24 cellular contexts compared by ENCODE assay signal in the genomic region with DNA sequence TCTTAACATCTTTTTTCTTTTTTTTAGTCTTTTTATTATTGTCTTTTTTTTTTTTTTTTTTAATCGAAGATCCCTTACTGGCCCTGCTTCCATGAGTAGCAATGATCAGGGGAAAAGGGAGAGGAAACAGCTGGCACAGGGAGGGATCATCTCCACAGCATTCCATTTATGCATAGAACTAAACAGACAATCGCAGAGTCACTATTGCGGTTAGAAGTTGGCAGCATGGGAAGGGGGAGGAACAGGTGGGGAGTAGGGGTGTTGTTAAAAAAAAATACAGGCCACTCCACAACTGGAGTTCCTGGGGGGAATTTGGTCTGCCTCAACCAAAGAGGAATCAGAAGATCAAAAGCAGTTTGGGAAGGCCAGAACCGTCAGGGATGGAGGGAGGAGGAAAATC. TPM values are rescaled to one million over a fixed set of nuclear protein-coding genes. Genes with fewer than 3 reads are reported as not detected.
DNase-seq lines count a peak whose midpoint lies in the region; ATAC-seq and TF ChIP-seq lines count a peak whose summit lies in the region.
"Had no signal": no experiment of that assay in that cellular context is flagged by ENCODE, and none has a peak within 500 bp of the region (broad histone marks: within the 10 kb centered on the region; RNA-seq: fewer than 3 reads in every experiment).

No MANE protein-coding gene starts in this region.

- H4K20me1 ChIP-seq in OCI-LY1 (ENCODE audit: insufficient read depth, low read length) = no peaks in the 10 kb centered on the region
- H4K20me1 ChIP-seq: BLaER1 had no signal

- H2BK5ac ChIP-seq in mesenchymal stem cell (ENCODE audit: low read depth, low read length, poor library complexity, severe bottlenecking) = no peak overlapping the region

- H3K4me1 ChIP-seq in A673 (ENCODE audit: insufficient read depth, low read length, poor library complexity, severe bottlenecking) = no peaks in the 10 kb centered on the region
- peaks cover 19% of the 10 kb centered on the region for H3K4me1 ChIP-seq in OCI-LY1 (ENCODE audit: insufficient read depth, low read length, severe bottlenecking)
- H3K4me1 ChIP-seq in body of pancreas = no peaks in the 10 kb centered on the region
- no peaks in the 10 kb centered on the region for H3K4me1 ChIP-seq in mesenchymal stem cell (ENCODE audit: control insufficient read depth, insufficient read depth, low read depth, low read length)

- TF ChIP-seq POLR2A in body of pancreas (IDR thresholded peaks at IDR 0.05) = no peak

- no peaks in the 10 kb centered on the region for H3F3A ChIP-seq in OCI-LY1 (ENCODE audit: insufficient read depth, low read length)

- H3K79me1 ChIP-seq in mesenchymal stem cell (replicated peaks; ENCODE audit: low read length, poor library complexity, severe bottlenecking) = no peaks in the 10 kb centered on the region

- H3K9me2 ChIP-seq in OCI-LY1 (ENCODE audit: low read depth, low read length) = no peaks in the 10 kb centered on the region

- H3K79me2 ChIP-seq in OCI-LY1 (ENCODE audit: insufficient read depth, low read length) = no peaks in the 10 kb centered on the region

- H3K27me3 ChIP-seq in A673 (replicated peaks; ENCODE audit: insufficient read depth, low read depth, low read length, poor library complexity) (no peaks in the 10 kb centered on the region), OCI-LY1 (ENCODE audit: insufficient read depth, low read length) (no peaks in the 10 kb centered on the region), body of pancreas (no peaks in the 10 kb centered on the region), mesenchymal stem cell (ENCODE audit: control insufficient read depth in 1 of 2, insufficient read depth in 1 of 2, low read length in 2 of 2) (no peaks in the 10 kb centered on the region)
- H3K27me3 ChIP-seq: BLaER1 had no signal

- H3K23ac ChIP-seq in mesenchymal stem cell (ENCODE audit: low read length in 2 of 2) = no peak overlapping the region

- H4K91ac ChIP-seq in mesenchymal stem cell (ENCODE audit: low read length) = no peak overlapping the region

- H2AFZ ChIP-seq in OCI-LY1 (ENCODE audit: low read length) (no peak overlapping the region), mesenchymal stem cell (ENCODE audit: low read depth, low read length) (no peak overlapping the region)

- ATAC-seq in body of pancreas (no peak), GM19452 (IDR thresholded peaks at IDR 0.05; ENCODE audit: unreplicated experiment) (no peak)
- ATAC-seq: Panc1 had no signal

- no peak overlapping the region for H2AK5ac ChIP-seq in mesenchymal stem cell (ENCODE audit: low read length, severe bottlenecking)

- no peak overlapping the region for H3K27ac ChIP-seq in A673 (ENCODE audit: low read depth, low read length, poor library complexity, severe bottlenecking)
- peak overlapping the region; percentile 84 for H3K27ac ChIP-seq in OCI-LY1 (ENCODE audit: low read depth, low read length, poor library complexity, severe bottlenecking)
- H3K27ac ChIP-seq in body of pancreas = no peak overlapping the region
- H3K27ac ChIP-seq in mesenchymal stem cell (ENCODE audit: low read length, poor library complexity, severe bottlenecking) = no peak overlapping the region
- H3K27ac ChIP-seq: BLaER1, HL-60, SK-N-MC had no signal

- H3K4me2 ChIP-seq in OCI-LY1 (ENCODE audit: low read length) = peak overlapping the region; percentile 43; the same call in 1 of the 2 replicates
- no peak overlapping the region for H3K4me2 ChIP-seq in mesenchymal stem cell (ENCODE audit: low read length, poor library complexity, severe bottlenecking)
- H3K4me2 ChIP-seq: BLaER1 had no signal

- no peak overlapping the region for H3K4me3 ChIP-seq in A673 (ENCODE audit: low read depth, low read length, poor library complexity, severe bottlenecking)
- H3K4me3 ChIP-seq in OCI-LY1 (ENCODE audit: low read depth, low read length, poor library complexity, severe bottlenecking) = no peak overlapping the region
- no peak overlapping the region for H3K4me3 ChIP-seq in body of pancreas
- no peak overlapping the region for H3K4me3 ChIP-seq in mesenchymal stem cell (ENCODE audit: insufficient read depth in 1 of 2, low read depth in 1 of 2, low read length in 2 of 2)
- H3K4me3 ChIP-seq: BLaER1, GM12878, SK-N-MC had no signal

- H3K9ac ChIP-seq in OCI-LY1 (ENCODE audit: low read length) (peak overlapping the region; percentile 4; the same call in 1 of the 2 replicates), mesenchymal stem cell (ENCODE audit: low read length) (no peak overlapping the region)
- H3K9ac ChIP-seq: BLaER1 had no signal

- POLR2A ChIA-PET in A673 (lab: Charles Lee; ENCODE audit: low non-redundant PET) = no interaction called here

- H3K18ac ChIP-seq in mesenchymal stem cell (ENCODE audit: low read depth in 1 of 2, low read length in 2 of 2) = no peak overlapping the region

- DNase-seq in A673 (ENCODE audit: low spot score) = peak; percentile 17
- DNase-seq in LHCN-M2 (ENCODE audit: low read depth) = peak; percentile 97
- peak; percentile 98 for DNase-seq in myocyte (ENCODE audit: low read depth)
- DNase-seq in body of pancreas = no peak
- DNase-seq in stimulated activated CD4-positive, alpha-beta T cell treated with anti-CD3 and anti-CD28 coated beads, Interleukin-12 subunit alpha, Interleukin-12 subunit beta, amount 100 ng/mL, for 4 hours = no peak
- DNase-seq in mesenchymal stem cell = no peak
- DNase-seq: 8988T; CD4-positive, alpha-beta T cell; Karpas-422; MM.1S; NCI-H1417; NCI-H1694 treated with DMSO at 0.1 percent for 48 hours; NCI-H2081; NCI-H446; NCI-H524 treated with DMSO at 0.1 percent for 48 hours; SHP77 treated with DMSO at 0.1 percent for 48 hours had no signal

- WGBS in body of pancreas, 2 donors = 74 to 83% methylated on average over 4 of the region's 4 CpGs
- 84% methylated on average over 3 of the region's 4 CpGs for WGBS in mesenchymal stem cell

- H3K14ac ChIP-seq in mesenchymal stem cell (ENCODE audit: low read length in 2 of 2) = no peak overlapping the region

- H3K36me3 ChIP-seq in A673 (ENCODE audit: insufficient read depth, low read length, poor library complexity, severe bottlenecking) = no peaks in the 10 kb centered on the region
- no peaks in the 10 kb centered on the region for H3K36me3 ChIP-seq in OCI-LY1 (ENCODE audit: insufficient read depth, low read length)
- H3K36me3 ChIP-seq in body of pancreas (replicated peaks in 1 of 2; ENCODE audit: insufficient read depth in 1 of 2, low read depth in 2 of 2) = no peaks in the 10 kb centered on the region
- no peaks in the 10 kb centered on the region for H3K36me3 ChIP-seq in mesenchymal stem cell (ENCODE audit: control insufficient read depth in 1 of 2, insufficient read depth in 2 of 2, low read depth in 1 of 2, low read length in 2 of 2)
- H3K36me3 ChIP-seq: BLaER1 had no signal

- no peak overlapping the region for H2BK15ac ChIP-seq in mesenchymal stem cell (ENCODE audit: low read depth, poor library complexity, severe bottlenecking)

- H3K4ac ChIP-seq in mesenchymal stem cell (ENCODE audit: low read depth in 1 of 2, low read length in 2 of 2) = no peak overlapping the region

- intact Hi-C loops in A673 (cut with micrococcal nuclease; ENCODE audit: unreplicated experiment) (no loop called here), body of pancreas (cut with DNase I) (no loop called here)

- H4K8ac ChIP-seq in mesenchymal stem cell (ENCODE audit: low read length) = no peak overlapping the region

- no TSS peak for BruUV-seq in A673 (replicated peaks; lab: Mats Ljungman, UMichigan)

- H2BK120ac ChIP-seq in mesenchymal stem cell (ENCODE audit: low read depth, low read length) = no peak overlapping the region

- CTCF ChIA-PET in A673 (lab: Charles Lee) = no interaction called here

- H3K9me3 ChIP-seq in A673 (ENCODE audit: low read depth, low read length, poor library complexity, severe bottlenecking) = no peaks in the 10 kb centered on the region
- H3K9me3 ChIP-seq in OCI-LY1 (ENCODE audit: low read length) = 0 out of 2 replicates have a peak, but pooled peaks cover 6% of the 10 kb centered on the region
- peaks cover 0 to 8% (median 0%) of the 10 kb centered on the region in 3 donors for H3K9me3 ChIP-seq in body of pancreas
- H3K9me3 ChIP-seq in mesenchymal stem cell (ENCODE audit: control insufficient read depth, low read length) = peaks cover 25% of the 10 kb centered on the region

- TF ChIP-seq CTCF in A673 (conservative IDR thresholded peaks at IDR 0.05; ENCODE audit: low read depth, low read length) = no peak
- TF ChIP-seq CTCF in OCI-LY1 (IDR thresholded peaks at IDR 0.05; ENCODE audit: low read length) = no peak
- TF ChIP-seq CTCF in body of pancreas (IDR thresholded peaks at IDR 0.05) = no peak

- no peak overlapping the region for H2BK12ac ChIP-seq in mesenchymal stem cell (ENCODE audit: low read length in 2 of 2)

RNA-seq across cellular contexts. Expression of gene C1orf185, which starts 55.4 kb away (rescaled TPM):
- total RNA-seq in A673 (2021) (not detected in 2 replicates), LHCN-M2 (2014; rRNA removed) (not detected in 2 replicates), myocyte (not detected in 2 replicates), body of pancreas (not detected)
- not detected for polyA plus RNA-seq in LHCN-M2 (2012)
- polyA plus RNA-seq in myocyte (2012) = not detected
- polyA plus RNA-seq in mesenchymal stem cell (2013, experiment 1 of 2) = not detected
- not detected for polyA plus RNA-seq in mesenchymal stem cell (2013, experiment 2 of 2)
- total RNA-seq: CD4-positive, alpha-beta T cell; T-helper 1 cell treated with Interleukin-12 subunit alpha and Interleukin-12 subunit beta and Interleukin-4 antibody, amounts not matched to agents 30 ng/mL and 1 ng/mL, for 36 hours had no signal
- polyA plus RNA-seq: GM12878 had no signal

Comparison
In these comparisons a context has a peak if more than half of its experiments do, and no peak if none do; other contexts are left out.
1. DNase-seq: peak in A673 (single experiment), LHCN-M2 (single experiment) and myocyte (single experiment); none in body of pancreas (0 of 4), stimulated activated CD4-positive, alpha-beta T cell treated with anti-CD3 and anti-CD28 coated beads, Interleukin-12 subunit alpha, Interleukin-12 subunit beta, amount 100 ng/mL, for 4 hours (single experiment) and mesenchymal stem cell (single experiment).